ENCODE assay signal across 19 cellular contexts in the genomic region with DNA sequence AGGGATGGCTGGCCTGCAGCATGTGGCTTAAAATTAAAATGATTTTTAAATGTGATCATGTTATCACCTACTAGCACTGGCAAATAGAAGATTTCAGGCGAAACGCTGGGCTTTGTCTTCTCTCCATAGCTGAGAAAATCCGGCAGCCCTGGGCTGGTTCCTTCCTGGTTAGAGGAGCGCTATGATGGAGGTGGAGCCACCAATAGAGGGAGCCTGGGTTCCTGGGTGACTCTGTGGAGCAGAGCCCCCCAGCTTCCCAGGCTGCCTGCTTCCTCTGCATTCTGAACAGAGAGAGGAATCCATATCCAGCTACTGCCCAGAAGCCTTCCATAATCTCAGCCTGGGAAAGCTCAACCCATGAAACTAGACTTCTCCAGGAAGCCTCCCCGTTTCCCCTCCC. TPM values are rescaled to one million over a fixed set of nuclear protein-coding genes. Genes with fewer than 3 reads are reported as not detected.
DNase-seq lines count a peak whose midpoint lies in the region; ATAC-seq and TF ChIP-seq lines count a peak whose summit lies in the region.
"Had no signal": no experiment of that assay in that cellular context is flagged by ENCODE, and none has a peak within 500 bp of the region (broad histone marks: within the 10 kb centered on the region; RNA-seq: fewer than 3 reads in every experiment).

No MANE protein-coding gene starts in this region.

- H3K4me3 Mint-ChIP-seq in stimulated activated memory B cell treated with anti-CD40 and anti-IgM and Interleukin-4, amounts not matched to agents 10 μg/mL and 1 μg/mL and 100 μg/mL, for 72 hours, result no peak overlapping the region
- H3K4me3 Mint-ChIP-seq: activated CD4-positive, alpha-beta memory T cell treated with anti-CD3 and anti-CD28 coated beads for 36 hours; activated naive CD4-positive, alpha-beta T cell treated with anti-CD3 and anti-CD28 coated beads, Interleukin-2, amount 50 U/mL, for 24 hours; stimulated activated naive CD8-positive, alpha-beta T cell treated with anti-CD3 and anti-CD28 coated beads, Interleukin-15, amount 100 ng/mL, for 72 hours had no signal

- H3K4me1 Mint-ChIP-seq in stimulated activated memory B cell treated with anti-CD40 and anti-IgM and Interleukin-4, amounts not matched to agents 10 μg/mL and 1 μg/mL and 100 μg/mL, for 72 hours, result peaks cover 8% of the 10 kb centered on the region

- no peak for TF ChIP-seq POLR2A in lower leg skin (IDR thresholded peaks at IDR 0.05)

- no peaks in the 10 kb centered on the region for H3K27me3 Mint-ChIP-seq in stimulated activated memory B cell treated with anti-CD40 and anti-IgM and Interleukin-4, amounts not matched to agents 10 μg/mL and 1 μg/mL and 100 μg/mL, for 72 hours
- H3K27me3 Mint-ChIP-seq: activated naive CD4-positive, alpha-beta T cell treated with anti-CD3 and anti-CD28 coated beads, Interleukin-2, amount 50 U/mL, for 24 hours; stimulated activated naive CD8-positive, alpha-beta T cell treated with anti-CD3 and anti-CD28 coated beads, Interleukin-15, amount 100 ng/mL, for 72 hours had no signal

- H3K4me1 ChIP-seq in foreskin keratinocyte, result no peaks in the 10 kb centered on the region
- H3K4me1 ChIP-seq: right lobe of liver had no signal

- H3K27ac ChIP-seq in foreskin keratinocyte, result no peak overlapping the region
- H3K27ac ChIP-seq: coronary artery, HL-60, KMS-11, right lobe of liver, upper lobe of left lung had no signal

- peak overlapping the region; percentile 26 to 81 for H3K27ac Mint-ChIP-seq in activated naive CD4-positive, alpha-beta T cell treated with anti-CD3 and anti-CD28 coated beads, Interleukin-2, amount 50 U/mL, for 72 hours
- peak overlapping the region; percentile 56 for H3K27ac Mint-ChIP-seq in stimulated activated memory B cell treated with anti-CD40 and anti-IgM and Interleukin-4, amounts not matched to agents 10 μg/mL and 1 μg/mL and 100 μg/mL, for 72 hours
- H3K27ac Mint-ChIP-seq: activated CD4-positive, alpha-beta memory T cell treated with anti-CD3 and anti-CD28 coated beads for 36 hours; activated naive CD4-positive, alpha-beta T cell treated with anti-CD3 and anti-CD28 coated beads, Interleukin-2, amount 50 U/mL, for 24 hours; stimulated activated naive CD8-positive, alpha-beta T cell treated with anti-CD3 and anti-CD28 coated beads, Interleukin-15, amount 100 ng/mL, for 72 hours had no signal

- no peak overlapping the region for H3K4me3 ChIP-seq in lower leg skin (ENCODE audit: low read depth, poor library complexity, severe bottlenecking)
- H3K4me3 ChIP-seq: coronary artery, right lobe of liver, upper lobe of left lung had no signal

- H3K36me3 Mint-ChIP-seq in activated naive CD4-positive, alpha-beta T cell treated with anti-CD3 and anti-CD28 coated beads, Interleukin-2, amount 50 U/mL, for 72 hours, result no peaks in the 10 kb centered on the region
- H3K36me3 Mint-ChIP-seq in stimulated activated memory B cell treated with anti-CD40 and anti-IgM and Interleukin-4, amounts not matched to agents 10 μg/mL and 1 μg/mL and 100 μg/mL, for 72 hours, result no peaks in the 10 kb centered on the region
- H3K36me3 Mint-ChIP-seq: activated CD4-positive, alpha-beta memory T cell treated with anti-CD3 and anti-CD28 coated beads for 36 hours; activated naive CD4-positive, alpha-beta T cell treated with anti-CD3 and anti-CD28 coated beads, Interleukin-2, amount 50 U/mL, for 24 hours had no signal

- DNase-seq in activated naive CD4-positive, alpha-beta T cell treated with anti-CD3 and anti-CD28 coated beads, Interleukin-2, amount 50 U/mL, for 72 hours (ENCODE audit: low spot score in 2 of 2), result no peak
- no peak for DNase-seq in activated naive CD4-positive, alpha-beta T cell (lab: John Stamatoyannopoulos, UW)
- peak; percentile 2 for DNase-seq in NCI-H82 treated with DMSO at 0.1 percent for 48 hours (lab: John Stamatoyannopoulos, UW; ENCODE audit: unreplicated experiment)
- DNase-seq in foreskin keratinocyte, result no peak
- no peak for DNase-seq in lower leg skin (ENCODE audit: low spot score in 2 of 2)
- no peak for DNase-seq in middle frontal gyrus (ENCODE audit: extremely low spot score, low spot score)
- DNase-seq in NCI-H526 (lab: John Stamatoyannopoulos, UW), result no peak
- DNase-seq: activated CD4-positive, alpha-beta memory T cell treated with anti-CD3 and anti-CD28 coated beads for 36 hours; activated T-cell treated with anti-CD3 and anti-CD28 coated beads, Interleukin-2, amount 50 U/mL, for 1 hour; NCI-H1092 treated with DMSO at 0.1 percent for 48 hours; occipital lobe; stimulated activated naive CD8-positive, alpha-beta T cell treated with anti-CD3 and anti-CD28 coated beads, Interleukin-15, amount 100 ng/mL, for 72 hours had no signal

- TF ChIP-seq CTCF in foreskin keratinocyte (conservative IDR thresholded peaks at IDR 0.05) (peak; percentile 18), lower leg skin (IDR thresholded peaks at IDR 0.05) (no peak)

- ATAC-seq in activated naive CD4-positive, alpha-beta T cell treated with anti-CD3 and anti-CD28 coated beads, Interleukin-2, amount 50 U/mL, for 72 hours, result no peak
- no peak for ATAC-seq in foreskin keratinocyte
- no peak for ATAC-seq in stimulated activated memory B cell treated with anti-CD40 and anti-IgM and Interleukin-4, amounts not matched to agents 10 μg/mL and 1 μg/mL and 100 μg/mL, for 72 hours
- ATAC-seq: stimulated activated naive CD8-positive, alpha-beta T cell treated with anti-CD3 and anti-CD28 coated beads, Interleukin-15, amount 100 ng/mL, for 72 hours had no signal

- no peaks in the 10 kb centered on the region for H3K9me3 Mint-ChIP-seq in activated naive CD4-positive, alpha-beta T cell treated with anti-CD3 and anti-CD28 coated beads, Interleukin-2, amount 50 U/mL, for 72 hours
- H3K9me3 Mint-ChIP-seq in stimulated activated memory B cell treated with anti-CD40 and anti-IgM and Interleukin-4, amounts not matched to agents 10 μg/mL and 1 μg/mL and 100 μg/mL, for 72 hours, result no peaks in the 10 kb centered on the region
- H3K9me3 Mint-ChIP-seq: activated CD4-positive, alpha-beta memory T cell treated with anti-CD3 and anti-CD28 coated beads for 36 hours; activated naive CD4-positive, alpha-beta T cell treated with anti-CD3 and anti-CD28 coated beads, Interleukin-2, amount 50 U/mL, for 24 hours; stimulated activated naive CD8-positive, alpha-beta T cell treated with anti-CD3 and anti-CD28 coated beads, Interleukin-15, amount 100 ng/mL, for 72 hours had no signal

- no peaks in the 10 kb centered on the region for H3K27me3 ChIP-seq in foreskin keratinocyte
- H3K27me3 ChIP-seq: right lobe of liver, upper lobe of left lung had no signal

- intact Hi-C loops in lower leg skin (cut with DNase I; ENCODE audit: low total_unique reads), result no loop called here

- 93 to 95% methylated on average over 5 of the region's 5 CpGs for WGBS in lower leg skin, 2 donors

RNA-seq across cellular contexts. Expression of gene IQSEC1, which starts 32.6 kb away (rescaled TPM):
- total RNA-seq in activated naive CD4-positive, alpha-beta T cell treated with anti-CD3 and anti-CD28 coated beads, Interleukin-2, amount 50 U/mL, for 72 hours, result 10 to 100 TPM; 25.0 to 37.1 TPM
- total RNA-seq in foreskin keratinocyte, result 7.9 and 9.3 TPM in 2 replicates
- polyA plus RNA-seq in foreskin keratinocyte, result 2.9 TPM in 2 replicates
- 10 to 100 TPM; 31.9 to 35.8 (median 34.8) TPM for total RNA-seq in lower leg skin
